In the genomic region with DNA sequence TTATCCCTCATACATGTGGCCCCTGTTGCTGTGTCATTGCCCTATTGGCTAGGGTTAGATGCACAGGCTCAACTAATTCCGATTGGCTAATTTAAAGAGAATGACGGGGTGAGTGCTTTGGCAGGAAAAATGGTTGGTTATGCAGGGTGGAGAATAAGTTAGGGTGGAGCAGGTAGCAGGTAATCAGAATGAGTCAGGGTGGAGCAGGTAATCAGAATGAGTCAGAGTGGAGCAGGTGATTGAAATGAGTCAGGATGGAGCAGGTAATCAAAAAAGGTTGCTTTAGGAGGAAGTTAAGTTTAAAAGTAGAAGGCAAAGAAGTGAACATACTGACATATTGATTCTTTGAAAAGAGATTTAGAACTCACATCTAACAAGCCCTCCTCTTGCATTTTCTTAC, we compare ENCODE assay signal across 6 cellular contexts.
DNase-seq lines count a peak whose midpoint lies in the region; ATAC-seq and TF ChIP-seq lines count a peak whose summit lies in the region.
"Not testable (repeated sequence)": the region's sequence is repeated elsewhere in the genome, so short reads cannot be mapped to it uniquely, and the experiment has no call there.

No MANE protein-coding gene starts in this region.

- H3K27ac ChIP-seq in HCT116 (ENCODE audit: low read depth, low read length) (peak overlapping the region; percentile 92; the same call in 1 of the 2 replicates), PC-9 (peak overlapping the region; percentile 91), colonic mucosa (peak overlapping the region; percentile 76), transverse colon (peak overlapping the region; percentile 62 to 82 (median 77))

- not testable (repeated sequence) for BruUV-seq in HCT116 (replicated peaks; lab: Mats Ljungman, UMichigan); PC-9 (replicated peaks; lab: Mats Ljungman, UMichigan)

- not testable (repeated sequence) for H3K9me3 ChIP-seq in HCT116 (ENCODE audit: control insufficient read depth in 1 of 2, insufficient read depth in 1 of 2, low read depth in 1 of 2, low read length in 2 of 2); PC-9 (ENCODE audit: insufficient read depth, low read depth); colonic mucosa; transverse colon

- not testable (repeated sequence) for H3K36me3 ChIP-seq in HCT116 (ENCODE audit: control insufficient read depth in 1 of 2, insufficient read depth in 2 of 2, low read length in 2 of 2); PC-9 (ENCODE audit: low read depth); colonic mucosa; transverse colon

- H3K9ac ChIP-seq in HCT116 (ENCODE audit: low read length) = peak overlapping the region; percentile 90
- H3K9ac ChIP-seq in colonic mucosa (ENCODE audit: low read depth in 2 of 2, low read length in 2 of 2) = not testable (repeated sequence)

- H3K4me1 Mint-ChIP-seq in neural crest cell = not testable (repeated sequence)

- H3K4me2 ChIP-seq in HCT116 (ENCODE audit: low read length) (peak overlapping the region; percentile 91), PC-9 (peak overlapping the region; percentile 68; the same call in 1 of the 2 replicates)

- H3K36me3 Mint-ChIP-seq in neural crest cell (ENCODE audit: low read depth) = not testable (repeated sequence)

- RAD21 ChIA-PET in HCT116 (lab: Charles Lee; ENCODE audit: low non-redundant PET in 1 of 2, low total read pairs in 2 of 2, uncharacterized antibody in 2 of 2, unreplicated experiment in 2 of 2) = not testable (repeated sequence)

- intact Hi-C loops in HCT116 (cut with micrococcal nuclease); PC-9 (cut with micrococcal nuclease; ENCODE audit: unreplicated experiment); colonic mucosa (cut with DNase I); left colon (cut with DNase I, micrococcal nuclease); transverse colon (cut with DNase I; ENCODE audit: low total_unique reads): not testable (repeated sequence)

- H3K27ac Mint-ChIP-seq in neural crest cell (ENCODE audit: unreplicated experiment) = peak overlapping the region; percentile 51

- 0 out of 4 replicates have a peak overlapping the region, but pooled peaks of 1 of the 2 experiments have one; percentile 15 for H3K4me3 ChIP-seq in HCT116 (replicated peaks in 1 of 2; ENCODE audit: low read depth in 1 of 2, low read length in 2 of 2)
- H3K4me3 ChIP-seq in PC-9, colonic mucosa, transverse colon: not testable (repeated sequence)

- H3K9me3 Mint-ChIP-seq in neural crest cell = not testable (repeated sequence)

- peak; percentile 37 for ATAC-seq in HCT116
- ATAC-seq in left colon = peak; percentile 81

- not testable (repeated sequence) for H4K20me1 ChIP-seq in HCT116 (ENCODE audit: insufficient read depth); PC-9 (ENCODE audit: insufficient read depth)

- H3K27me3 ChIP-seq in HCT116 (ENCODE audit: insufficient read depth, low read length); PC-9 (ENCODE audit: insufficient read depth, low read depth); colonic mucosa; transverse colon: not testable (repeated sequence)

- not testable (repeated sequence) for TF ChIP-seq RAD21 in HCT116 (IDR thresholded peaks at IDR 0.05; ENCODE audit: low read depth)

- not testable (repeated sequence) for H3K9me2 ChIP-seq in HCT116 (ENCODE audit: insufficient read depth); PC-9 (ENCODE audit: insufficient read depth)

- CTCF ChIA-PET in HCT116 (lab: Charles Lee); PC-9 (lab: Charles Lee): not testable (repeated sequence)

- peaks cover 32 to 75% of the 10 kb centered on the region in 2 experiments for H3K4me1 ChIP-seq in HCT116 (ENCODE audit: control insufficient read depth in 1 of 2, insufficient read depth in 2 of 2, low read length in 2 of 2)
- H3K4me1 ChIP-seq in PC-9 (replicated peaks; ENCODE audit: insufficient read depth) = peaks cover 33% of the 10 kb centered on the region
- not testable (repeated sequence) for H3K4me1 ChIP-seq in colonic mucosa
- peaks cover 0 to 14% (median 4%) of the 10 kb centered on the region in 4 donors for H3K4me1 ChIP-seq in transverse colon

- POLR2A ChIA-PET in HCT116 (lab: Charles Lee); PC-9 (lab: Charles Lee; ENCODE audit: unreplicated experiment): not testable (repeated sequence)

- H2AFZ ChIP-seq in HCT116 (ENCODE audit: low read depth, low read length, poor library complexity, severe bottlenecking); PC-9: not testable (repeated sequence)

- not testable (repeated sequence) for H3K4me3 Mint-ChIP-seq in neural crest cell

- TF ChIP-seq POLR2A in HCT116 (IDR thresholded peaks at IDR 0.05; ENCODE audit: borderline replicate concordance, extremely low read depth, insufficient read depth, insufficient read length); transverse colon (IDR thresholded peaks at IDR 0.05): not testable (repeated sequence)

- not testable (repeated sequence) for H3K27me3 Mint-ChIP-seq in neural crest cell (ENCODE audit: low read depth)

- TF ChIP-seq CTCF in HCT116 (IDR thresholded peaks at IDR 0.05 in 2 of 3, conservative IDR thresholded peaks at IDR 0.05 in 1 of 3; ENCODE audit: borderline replicate concordance in 1 of 3, insufficient read depth in 1 of 3, low read depth in 2 of 3, low read length in 2 of 3); PC-9 (conservative IDR thresholded peaks at IDR 0.05); colonic mucosa (IDR thresholded peaks at IDR 0.05); neural crest cell (conservative IDR thresholded peaks at IDR 0.05); transverse colon (IDR thresholded peaks at IDR 0.05): not testable (repeated sequence)

- in situ Hi-C loops in transverse colon (cut with MboI; ENCODE audit: low pct_ligation_motif_present in 1 of 4, low pct_unique_long_range_greater_than_20kb in 1 of 4, low sequenced_read_pairs in 3 of 4) = not testable (repeated sequence)

- TF ChIP-seq EP300 in transverse colon (IDR thresholded peaks at IDR 0.05; ENCODE audit: low read depth) = not testable (repeated sequence)

- 0 out of 2 replicates have a peak, but pooled peaks cover 13% of the 10 kb centered on the region for H3F3A ChIP-seq in PC-9 (ENCODE audit: insufficient read depth, low read depth)

- DNase-seq in HCT116 (ENCODE audit: low read depth, low spot score) (peak; percentile 76), PC-9 (peak; percentile 11 to 57), colonic mucosa (peak; percentile 47), left colon (peak in 1 of 2 donors; percentile 39), transverse colon (peak; percentile 29)
- DNase-seq in neural crest cell (ENCODE audit: low read depth, low spot score) = not testable (repeated sequence)

- WGBS in transverse colon (ENCODE audit: low coverage in 1 of 2), 2 donors = 46 to 49% methylated on average over 2 of the region's 2 CpGs

- H3K79me2 ChIP-seq in HCT116 (ENCODE audit: insufficient read depth, low read length) = peaks cover 44% of the 10 kb centered on the region
- H3K79me2 ChIP-seq in PC-9 (ENCODE audit: low read depth) = peaks cover 27% of the 10 kb centered on the region

TF ChIP-seq in HCT116, 20 proteins besides CTCF, POLR2A, EP300 and RAD21:
- TF ChIP-seq, protein P1, sequence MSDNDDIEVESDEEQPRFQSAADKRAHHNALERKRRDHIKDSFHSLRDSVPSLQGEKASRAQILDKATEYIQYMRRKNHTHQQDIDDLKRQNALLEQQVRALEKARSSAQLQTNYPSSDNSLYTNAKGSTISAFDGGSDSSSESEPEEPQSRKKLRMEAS (IDR thresholded peaks at IDR 0.05) = peak; percentile 83
- TF ChIP-seq CEBPB (IDR thresholded peaks at IDR 0.05; ENCODE audit: low read depth) = peak; percentile 24; the same call in 1 of the 2 replicates
- TF ChIP-seq CBX3 (IDR thresholded peaks at IDR 0.05; ENCODE audit: low read depth) = peak; percentile 99
- peak; percentile 91 for TF ChIP-seq SP1 (IDR thresholded peaks at IDR 0.05; ENCODE audit: low read depth)
- 0 out of 2 replicates have a peak, but pooled peaks have one; percentile 9 for TF ChIP-seq EGR1 (IDR thresholded peaks at IDR 0.05; ENCODE audit: low read depth)
- TF ChIP-seq, protein P2, sequence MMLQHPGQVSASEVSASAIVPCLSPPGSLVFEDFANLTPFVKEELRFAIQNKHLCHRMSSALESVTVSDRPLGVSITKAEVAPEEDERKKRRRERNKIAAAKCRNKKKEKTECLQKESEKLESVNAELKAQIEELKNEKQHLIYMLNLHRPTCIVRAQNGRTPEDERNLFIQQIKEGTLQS (IDR thresholded peaks at IDR 0.05) = peak; percentile 39; the same call in 1 of the 2 replicates
- peak; percentile 96 for TF ChIP-seq FOSL1 (IDR thresholded peaks at IDR 0.05; ENCODE audit: low read depth)
- TF ChIP-seq YY1 (IDR thresholded peaks at IDR 0.05; ENCODE audit: extremely low read depth, insufficient replicate concordance, low read depth, low read length) = peak; percentile 52
- peak; percentile 52 for TF ChIP-seq SIN3A (IDR thresholded peaks at IDR 0.05; ENCODE audit: low read depth)
- TF ChIP-seq POLR2AphosphoS5 (IDR thresholded peaks at IDR 0.05; ENCODE audit: low read depth, low read length) = peak; percentile 53; the same call in 1 of the 2 replicates
- peak; percentile 67; the same call in 1 of the 2 replicates for TF ChIP-seq SRF (IDR thresholded peaks at IDR 0.05; ENCODE audit: low read depth)
- peak; percentile 97 for TF ChIP-seq JUND (IDR thresholded peaks at IDR 0.05)
